8 cellular contexts compared by ENCODE assay signal in genomic region chr9:35603986-35604577, GRCh38. TPM values are rescaled to one million over a fixed set of nuclear protein-coding genes. Genes with fewer than 3 reads are reported as not detected.
DNase-seq lines count a peak whose midpoint lies in the region; ATAC-seq and TF ChIP-seq lines count a peak whose summit lies in the region.

No MANE protein-coding gene starts in this region.

- TF ChIP-seq POLR2A in adrenal gland (IDR thresholded peaks at IDR 0.05) (peak; percentile 57 to 83), heart left ventricle (IDR thresholded peaks at IDR 0.05) (peak in 1 of 2 donors; percentile 72), upper lobe of left lung (IDR thresholded peaks at IDR 0.05) (peak in 2 of 4 donors; percentile 72 to 78)

- 0 to 2% (median 0%) methylated on average over 6 to 41 of the region's 41 CpGs for WGBS in adrenal gland, 4 donors
- WGBS in heart left ventricle, 4 donors, result 0 to 1% (median 0%) methylated on average over 15 to 41 of the region's 41 CpGs
- WGBS in upper lobe of left lung, 2 donors, result 0% methylated on average over 18 to 29 of the region's 41 CpGs

- ATAC-seq in HG02798 (IDR thresholded peaks at IDR 0.05; ENCODE audit: poor library complexity, unreplicated experiment), result peak; percentile 87
- peak; percentile 95 to 97 (median 96) for ATAC-seq in heart left ventricle
- peak; percentile 97 to 99 for ATAC-seq in upper lobe of left lung (ENCODE audit: low FRiP score in 2 of 2)

- no peaks in the 10 kb centered on the region for H3K9me3 ChIP-seq in adrenal gland (replicated peaks in 1 of 3)
- no peaks in the 10 kb centered on the region for H3K9me3 ChIP-seq in heart left ventricle
- H3K9me3 ChIP-seq in upper lobe of left lung, result no peaks in the 10 kb centered on the region

- H3K27me3 ChIP-seq in adrenal gland (no peaks in the 10 kb centered on the region), heart left ventricle (no peaks in the 10 kb centered on the region), upper lobe of left lung (no peaks in the 10 kb centered on the region)

- H3K4me1 ChIP-seq in adrenal gland (replicated peaks in 1 of 2), result peaks cover 13 to 23% of the 10 kb centered on the region in 2 donors
- H3K4me1 ChIP-seq in heart left ventricle, result peaks cover 6 to 33% (median 25%) of the 10 kb centered on the region in 12 donors
- peaks cover 18 to 41% (median 26%) of the 10 kb centered on the region in 4 donors for H3K4me1 ChIP-seq in upper lobe of left lung

- peak overlapping the region; percentile 60 to 94 (median 93) for H3K27ac ChIP-seq in adrenal gland
- H3K27ac ChIP-seq in heart left ventricle, result peak overlapping the region; percentile 62 to 99 (median 93)
- H3K27ac ChIP-seq in upper lobe of left lung, result peak overlapping the region; percentile 85 to 95 (median 89)

- DNase-seq in NCI-H1417 treated with DMSO at 0.1 percent for 48 hours (lab: John Stamatoyannopoulos, UW), result peak; percentile 87
- peak; percentile 99 for DNase-seq in SW480 (ENCODE audit: low spot score)
- DNase-seq in adrenal gland, result peak; percentile 99 to 100 (median 100)
- peak; percentile 100 for DNase-seq in heart left ventricle
- peak; percentile 99 for DNase-seq in pons (ENCODE audit: low spot score)
- DNase-seq in upper lobe of left lung, result peak; percentile 99 to 100

- peak; percentile 84 for TF ChIP-seq CTCF in GM12875 (IDR thresholded peaks at IDR 0.05; ENCODE audit: borderline replicate concordance, insufficient read depth, low read depth, low read length)
- TF ChIP-seq CTCF in adrenal gland (IDR thresholded peaks at IDR 0.05), result peak; percentile 93 to 99 (median 98)
- TF ChIP-seq CTCF in heart left ventricle (IDR thresholded peaks at IDR 0.05), result peak; percentile 90 to 99 (median 94)
- peak; percentile 95 to 99 (median 98) for TF ChIP-seq CTCF in upper lobe of left lung (IDR thresholded peaks at IDR 0.05)

- peak in 1 of 4 donors; percentile 73 for TF ChIP-seq EP300 in upper lobe of left lung (IDR thresholded peaks at IDR 0.05)

- peaks cover 0 to 15% of the 10 kb centered on the region in 2 donors for H3K36me3 ChIP-seq in adrenal gland (replicated peaks in 1 of 2)
- peaks cover 0 to 23% (median 17%) of the 10 kb centered on the region in 9 donors for H3K36me3 ChIP-seq in heart left ventricle
- H3K36me3 ChIP-seq in upper lobe of left lung, result peaks cover 10 to 18% (median 15%) of the 10 kb centered on the region in 4 donors

- intact Hi-C loops in adrenal gland (cut with DNase I), result no loop called here
- intact Hi-C loops in heart left ventricle (cut with DNase I), result loop anchor here in 5 of 10 donors (1.0 to 10.0 kb wide), 10 partner anchors 42 to 492 kb away; partner anchors contain the start of genes CCDC107 (in 2 of the 5), RMRP (in 2 of the 5), SIT1 (in 2 of the 5) and ATOSB (in 1 of the 5)

- H3K4me3 ChIP-seq in GM12875 (ENCODE audit: low read depth, low read length) (peak overlapping the region; percentile 80), adrenal gland (peak overlapping the region in 2 of 4 donors; percentile 70 to 100), heart left ventricle (peak overlapping the region; percentile 43 to 96 (median 78)), upper lobe of left lung (peak overlapping the region; percentile 37 to 99 (median 94))

RNA-seq across cellular contexts. Expression of gene TESK1, which starts 1.0 kb away (rescaled TPM):
- total RNA-seq in adrenal gland (100 to 1,000 TPM in 1 of 8 donors, 10 to 100 TPM in 7; 25.9 to 189 (median 55.7) TPM), heart left ventricle (10 to 100 TPM; 19.8 to 47.6 (median 24.5) TPM), upper lobe of left lung (10 to 100 TPM; 36.9 to 61.9 (median 43.6) TPM)
- polyA plus RNA-seq in adrenal gland (100 to 1,000 TPM in 2 of 3 donors, 10 to 100 TPM in 1; 68.6 to 159 (median 152) TPM), heart left ventricle (10 to 100 TPM; 33.3 to 40.8 TPM)

RNA-seq across cellular contexts. Expression of gene CD72, which starts 14.1 kb away (rescaled TPM):
- 1 to 10 TPM in 7 of 8 donors, under 1 TPM in 1; 0.69 to 8.0 (median 4.3) TPM for total RNA-seq in adrenal gland
- polyA plus RNA-seq in adrenal gland, result 10 to 100 TPM in 1 of 3 donors, 1 to 10 TPM in 2; 1.3 to 18.5 (median 7.4) TPM
- total RNA-seq in heart left ventricle, result 1 to 10 TPM in 4 of 9 donors, under 1 TPM in 3, not detected in 2; 0.46 to 10.0 (median 1.2) TPM
- under 1 TPM; 0.38 to 0.76 TPM for polyA plus RNA-seq in heart left ventricle
- 10 to 100 TPM in 2 of 6 donors, 1 to 10 TPM in 4; 2.5 to 44.0 (median 7.2) TPM for total RNA-seq in upper lobe of left lung

RNA-seq across cellular contexts. Expression of gene SIT1, which starts 46.6 kb away (rescaled TPM):
- total RNA-seq in adrenal gland (1 to 10 TPM in 4 of 8 donors, under 1 TPM in 3, not detected in 1; 0.25 to 2.1 (median 1.1) TPM), heart left ventricle (1 to 10 TPM in 1 of 9 donors, under 1 TPM in 2, not detected in 6; 0.47 to 4.2 (median 0.54) TPM), upper lobe of left lung (1 to 10 TPM in 5 of 6 donors, not detected in 1; 1.1 to 3.1 (median 1.8) TPM)
- polyA plus RNA-seq in adrenal gland (1 to 10 TPM in 1 of 3 donors, under 1 TPM in 1, not detected in 1; 0.37 to 1.0 TPM), heart left ventricle (under 1 TPM in 1 of 2 donors, not detected in 1; 0.19 TPM)

RNA-seq across cellular contexts. Expression of gene RMRP, which starts 53.7 kb away (rescaled TPM):
- total RNA-seq in adrenal gland, result over 10,000 TPM in 4 of 8 donors, 1,000 to 10,000 TPM in 3, 100 to 1,000 TPM in 1; 885 to 23,366 (median 13,049) TPM
- polyA plus RNA-seq in adrenal gland, result 1,000 to 10,000 TPM in 2 of 3 donors, not detected in 1; 1,807 to 2,186 TPM
- total RNA-seq in heart left ventricle, result over 10,000 TPM in 3 of 9 donors, 1,000 to 10,000 TPM in 5, 100 to 1,000 TPM in 1; 462 to 18,741 (median 5,764) TPM
- polyA plus RNA-seq in heart left ventricle, result 100 to 1,000 TPM; 118 to 429 TPM
- over 10,000 TPM in 2 of 6 donors, 1,000 to 10,000 TPM in 3, 100 to 1,000 TPM in 1; 886 to 22,003 (median 3,451) TPM for total RNA-seq in upper lobe of left lung

RNA-seq across cellular contexts. Expression of gene CCDC107, which starts 54.0 kb away (rescaled TPM):
- total RNA-seq in adrenal gland (10 to 100 TPM; 27.9 to 55.0 (median 39.8) TPM), heart left ventricle (10 to 100 TPM; 35.5 to 78.5 (median 43.8) TPM), upper lobe of left lung (10 to 100 TPM; 17.8 to 49.4 (median 35.1) TPM)
- polyA plus RNA-seq in adrenal gland (100 to 1,000 TPM in 2 of 3 donors, 10 to 100 TPM in 1; 53.6 to 198 (median 169) TPM), heart left ventricle (100 to 1,000 TPM in 1 of 2 donors, 10 to 100 TPM in 1; 70.1 to 116 TPM)
